In genomic region chr3:128084675-128085021, GRCh38 we compare ENCODE assay signal across 16 cellular contexts. TPM values are rescaled to one million over a fixed set of nuclear protein-coding genes. Genes with fewer than 3 reads are reported as not detected.
A peak's percentile ranks its signal among the peaks of the same experiment; 100 is the strongest.
DNase-seq lines count a peak whose midpoint lies in the region; ATAC-seq and TF ChIP-seq lines count a peak whose summit lies in the region.
"Had no signal": no experiment of that assay in that cellular context is flagged by ENCODE, and none has a peak within 500 bp of the region (broad histone marks: within the 10 kb centered on the region; RNA-seq: fewer than 3 reads in every experiment).

No MANE protein-coding gene starts in this region.

- peaks cover 7% of the 10 kb centered on the region for H3K27me3 Mint-ChIP-seq in nephron (ENCODE audit: low read depth)
- H3K27me3 Mint-ChIP-seq in activated naive CD8-positive, alpha-beta T cell treated with anti-CD3 and anti-CD28 coated beads for 36 hours: no peaks in the 10 kb centered on the region
- no peaks in the 10 kb centered on the region for H3K27me3 Mint-ChIP-seq in stimulated activated naive CD8-positive, alpha-beta T cell treated with anti-CD3 and anti-CD28 coated beads, Interleukin-15, amount 100 ng/mL, for 72 hours
- H3K27me3 Mint-ChIP-seq: activated CD4-positive, alpha-beta T cell treated with anti-CD3 and anti-CD28 coated beads, Interleukin-2, amount 10 ng/mL, durations not matched to agents 7 days and 5 days had no signal

- H3K9me3 Mint-ChIP-seq in nephron: no peaks in the 10 kb centered on the region
- H3K9me3 Mint-ChIP-seq in activated naive CD8-positive, alpha-beta T cell treated with anti-CD3 and anti-CD28 coated beads for 36 hours: no peaks in the 10 kb centered on the region
- H3K9me3 Mint-ChIP-seq in stimulated activated naive CD8-positive, alpha-beta T cell treated with anti-CD3 and anti-CD28 coated beads, Interleukin-15, amount 100 ng/mL, for 72 hours: no peaks in the 10 kb centered on the region
- H3K9me3 Mint-ChIP-seq: activated CD4-positive, alpha-beta T cell treated with anti-CD3 and anti-CD28 coated beads, Interleukin-2, amount 10 ng/mL, durations not matched to agents 7 days and 5 days; CD8-positive, alpha-beta memory T cell had no signal

- intact Hi-C loops in Right ventricle myocardium inferior (cut with DNase I): loop anchor here (10.0 kb wide), 1 partner anchor 220 kb away; no protein-coding TSS in a partner anchor
- intact Hi-C loops in cardiac septum (cut with DNase I): no loop called here

- no peak for DNase-seq in Right ventricle myocardium inferior (ENCODE audit: missing footprints)
- DNase-seq in cardiac septum (ENCODE audit: low spot score): no peak
- peak; percentile 66 for DNase-seq in fibroblast of villous mesenchyme (ENCODE audit: low read depth)
- DNase-seq in activated naive CD8-positive, alpha-beta T cell treated with anti-CD3 and anti-CD28 coated beads for 36 hours: no peak
- DNase-seq in stimulated activated naive CD8-positive, alpha-beta T cell treated with anti-CD3 and anti-CD28 coated beads, Interleukin-15, amount 100 ng/mL, for 72 hours: no peak
- no peak for DNase-seq in NK-92 treated with Interleukin-12 subunit alpha and Interleukin-12 subunit beta, amount 100 ng/mL, for 24 hours (lab: John Stamatoyannopoulos, UW)
- DNase-seq: activated CD4-positive, alpha-beta T cell treated with anti-CD3 and anti-CD28 coated beads, Interleukin-2, amount 10 ng/mL, durations not matched to agents 7 days and 5 days; activated gamma-delta T cell treated with Interleukin-2 at 50 U/mL for 16 hours; aorta; CD8-positive, alpha-beta memory T cell; DND-41; NCI-H1436; NCI-H2227 treated with DMSO at 0.1 percent for 48 hours had no signal

- TF ChIP-seq CTCF in fibroblast of villous mesenchyme (IDR thresholded peaks at IDR 0.05; ENCODE audit: insufficient read depth, low read depth, low read length): no peak
- no peak for TF ChIP-seq CTCF in nephron (IDR thresholded peaks at IDR 0.05; ENCODE audit: unreplicated experiment in 3 of 3)

- ATAC-seq in Right ventricle myocardium inferior: peak; percentile 35
- ATAC-seq in HG03095 (IDR thresholded peaks at IDR 0.05; ENCODE audit: unreplicated experiment): no peak
- ATAC-seq in stimulated activated naive CD8-positive, alpha-beta T cell treated with anti-CD3 and anti-CD28 coated beads, Interleukin-15, amount 100 ng/mL, for 72 hours: no peak

- H3K36me3 Mint-ChIP-seq in nephron (ENCODE audit: low read depth): peaks cover 59% of the 10 kb centered on the region
- H3K36me3 Mint-ChIP-seq in activated naive CD8-positive, alpha-beta T cell treated with anti-CD3 and anti-CD28 coated beads for 36 hours: peaks cover 45% of the 10 kb centered on the region

- H3K4me3 Mint-ChIP-seq in nephron: no peak overlapping the region
- H3K4me3 Mint-ChIP-seq in activated naive CD8-positive, alpha-beta T cell treated with anti-CD3 and anti-CD28 coated beads for 36 hours: no peak overlapping the region
- H3K4me3 Mint-ChIP-seq in stimulated activated naive CD8-positive, alpha-beta T cell treated with anti-CD3 and anti-CD28 coated beads, Interleukin-15, amount 100 ng/mL, for 72 hours: no peak overlapping the region
- H3K4me3 Mint-ChIP-seq: activated CD4-positive, alpha-beta T cell treated with anti-CD3 and anti-CD28 coated beads, Interleukin-2, amount 10 ng/mL, durations not matched to agents 7 days and 5 days; CD8-positive, alpha-beta memory T cell had no signal

- no peak overlapping the region for H3K4me3 ChIP-seq in fibroblast of villous mesenchyme (ENCODE audit: low read depth, low read length)
- H3K4me3 ChIP-seq: ovary had no signal

- H3K27ac Mint-ChIP-seq in nephron: peak overlapping the region in 2 of 3 experiments; percentile 2 to 80
- no peak overlapping the region for H3K27ac Mint-ChIP-seq in activated naive CD8-positive, alpha-beta T cell treated with anti-CD3 and anti-CD28 coated beads for 36 hours
- no peak overlapping the region for H3K27ac Mint-ChIP-seq in stimulated activated naive CD8-positive, alpha-beta T cell treated with anti-CD3 and anti-CD28 coated beads, Interleukin-15, amount 100 ng/mL, for 72 hours
- H3K27ac Mint-ChIP-seq: activated CD4-positive, alpha-beta T cell treated with anti-CD3 and anti-CD28 coated beads, Interleukin-2, amount 10 ng/mL, durations not matched to agents 7 days and 5 days had no signal

- H3K4me1 Mint-ChIP-seq in nephron: peaks cover 7% of the 10 kb centered on the region
- H3K4me1 Mint-ChIP-seq in activated naive CD8-positive, alpha-beta T cell treated with anti-CD3 and anti-CD28 coated beads for 36 hours: peaks cover 1% of the 10 kb centered on the region
- no peaks in the 10 kb centered on the region for H3K4me1 Mint-ChIP-seq in stimulated activated naive CD8-positive, alpha-beta T cell treated with anti-CD3 and anti-CD28 coated beads, Interleukin-15, amount 100 ng/mL, for 72 hours
- H3K4me1 Mint-ChIP-seq: activated CD4-positive, alpha-beta T cell treated with anti-CD3 and anti-CD28 coated beads, Interleukin-2, amount 10 ng/mL, durations not matched to agents 7 days and 5 days had no signal

RNA-seq across cellular contexts. Expression of gene SEC61A1, which starts 32.4 kb away (rescaled TPM):
- total RNA-seq in Right ventricle myocardium inferior: 57.5 TPM
- 91.3 TPM for total RNA-seq in cardiac septum
- 298 and 383 TPM in 2 replicates for total RNA-seq in fibroblast of villous mesenchyme
- total RNA-seq in activated naive CD8-positive, alpha-beta T cell treated with anti-CD3 and anti-CD28 coated beads for 36 hours: 100 to 1,000 TPM; 149 to 155 TPM

RNA-seq across cellular contexts. Expression of gene RUVBL1, which starts 39.0 kb away (rescaled TPM):
- total RNA-seq in Right ventricle myocardium inferior (21.4 TPM), cardiac septum (19.7 TPM), fibroblast of villous mesenchyme (56.4 and 83.8 TPM in 2 replicates)
- total RNA-seq in activated naive CD8-positive, alpha-beta T cell treated with anti-CD3 and anti-CD28 coated beads for 36 hours: 100 to 1,000 TPM; 120 to 122 TPM

Comparison
In these comparisons a context has a peak if more than half of its experiments do, and no peak if none do; other contexts are left out.
1. H3K27ac Mint-ChIP-seq: peak in nephron (2 of 3); none in activated naive CD8-positive, alpha-beta T cell treated with anti-CD3 and anti-CD28 coated beads for 36 hours (single experiment) and stimulated activated naive CD8-positive, alpha-beta T cell treated with anti-CD3 and anti-CD28 coated beads, Interleukin-15, amount 100 ng/mL, for 72 hours (0 of 2).